Comparison of ENCODE assay signal across 10 cellular contexts in the genomic region with DNA sequence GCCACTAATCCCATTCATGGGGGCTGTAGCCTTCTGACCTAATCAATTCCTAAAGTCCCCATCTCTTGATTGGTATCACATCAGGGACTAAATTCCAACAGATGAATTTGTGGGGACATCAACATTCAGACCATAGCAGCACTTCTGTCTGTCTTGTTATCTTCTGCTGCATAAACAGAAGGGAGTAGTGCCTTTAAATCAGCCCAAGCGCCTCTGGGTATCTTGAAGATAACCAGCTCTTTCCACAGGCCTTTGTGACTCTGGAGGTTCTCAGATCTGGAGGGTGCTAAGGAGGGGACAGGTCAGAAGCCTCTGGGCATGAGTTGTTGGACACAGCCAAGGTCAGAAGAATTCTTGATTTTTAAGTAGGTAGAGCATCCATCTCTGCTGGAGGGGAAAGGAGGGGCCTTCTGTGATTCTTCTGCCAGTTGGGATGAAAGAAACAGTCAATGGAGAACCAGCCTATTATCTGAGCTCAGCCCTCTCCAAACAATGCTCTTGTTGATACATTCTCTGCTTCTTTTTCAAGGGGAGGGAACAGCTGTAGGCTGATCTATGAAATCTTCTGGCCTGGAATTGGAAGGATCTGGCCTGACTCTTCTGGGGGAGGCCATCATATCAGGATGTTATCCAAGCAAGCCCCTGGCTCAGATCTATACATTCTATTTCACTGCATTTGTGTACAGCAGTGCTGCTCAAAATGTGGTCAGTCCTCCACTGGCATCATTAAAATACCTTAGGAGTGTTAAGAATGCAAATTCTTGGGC. TPM values are rescaled to one million over a fixed set of nuclear protein-coding genes. Genes with fewer than 3 reads are reported as not detected.
DNase-seq lines count a peak whose midpoint lies in the region; ATAC-seq and TF ChIP-seq lines count a peak whose summit lies in the region.
"Had no signal": no experiment of that assay in that cellular context is flagged by ENCODE, and none has a peak within 500 bp of the region (broad histone marks: within the 10 kb centered on the region; RNA-seq: fewer than 3 reads in every experiment).

No MANE protein-coding gene starts in this region.

- H3K36me3 ChIP-seq in breast epithelium = no peaks in the 10 kb centered on the region
- no peaks in the 10 kb centered on the region for H3K36me3 ChIP-seq in iPS-20b (ENCODE audit: insufficient read depth, low read depth, low read length)
- H3K36me3 ChIP-seq in Karpas-422 (ENCODE audit: insufficient read depth, low read length) = no peaks in the 10 kb centered on the region
- H3K36me3 ChIP-seq: pancreas had no signal

- H3K9me3 ChIP-seq in breast epithelium (no peaks in the 10 kb centered on the region), iPS-20b (ENCODE audit: insufficient read depth, low read depth, low read length) (no peaks in the 10 kb centered on the region), Karpas-422 (ENCODE audit: low read length) (no peaks in the 10 kb centered on the region)
- H3K9me3 ChIP-seq: pancreas had no signal

- no peak overlapping the region for H3K4me3 Mint-ChIP-seq in MCF 10A (ENCODE audit: unreplicated experiment)
- peak overlapping the region; percentile 45 for H3K4me3 Mint-ChIP-seq in WTC11

- no peak overlapping the region for H3K4me3 ChIP-seq in breast epithelium
- H3K4me3 ChIP-seq in iPS-20b (ENCODE audit: low read length) = peak overlapping the region; percentile 50
- no peak overlapping the region for H3K4me3 ChIP-seq in Karpas-422 (ENCODE audit: low read length)
- H3K4me3 ChIP-seq: pancreas had no signal

- POLR2A ChIA-PET in MCF 10A (lab: Yijun Ruan, JAX) (interaction anchor here (0.6 to 2.9 kb wide), 16 partner anchors 9 to 236 kb away, joined by 3 to 13 read pairs (median 6); a partner anchor contains a TSS), WTC11 (lab: Charles Lee) (interaction anchor here (0.6 to 3.1 kb wide), 14 partner anchors 12 to 327 kb away, joined by 3 to 36 read pairs (median 4); a partner anchor contains a TSS)

- TF ChIP-seq POLR2A in breast epithelium (IDR thresholded peaks at IDR 0.05) = no peak

- H3K36me3 Mint-ChIP-seq in MCF 10A (ENCODE audit: insufficient read depth, unreplicated experiment) (no peaks in the 10 kb centered on the region), WTC11 (no peaks in the 10 kb centered on the region)
- H3K36me3 Mint-ChIP-seq: stimulated activated naive B cell treated with anti-CD40 and anti-IgM and Interleukin-4, amounts not matched to agents 10 μg/mL and 1 μg/mL and 100 μg/mL, for 72 hours had no signal

- H3K4me1 Mint-ChIP-seq in MCF 10A (ENCODE audit: insufficient read depth, unreplicated experiment) (peaks cover 14% of the 10 kb centered on the region), WTC11 (peaks cover 64% of the 10 kb centered on the region)

- BruUV-seq in MCF 10A (replicated peaks; lab: Mats Ljungman, UMichigan) = no TSS peak

- peak; percentile 15 for ATAC-seq in WTC11
- no peak for ATAC-seq in GM21515 (IDR thresholded peaks at IDR 0.05; ENCODE audit: unreplicated experiment)
- no peak for ATAC-seq in GM21825 (IDR thresholded peaks at IDR 0.05; ENCODE audit: unreplicated experiment)

- no peaks in the 10 kb centered on the region for H3K9me2 ChIP-seq in Karpas-422 (replicated peaks; ENCODE audit: insufficient read depth, low read length)

- intact Hi-C loops in MCF 10A (cut with micrococcal nuclease) (loop anchor here (1.0 kb wide), 4 partner anchors 86 to 323 kb away; a partner anchor contains a TSS), breast epithelium (cut with DNase I; ENCODE audit: low total_unique reads) (no loop called here)

- no peaks in the 10 kb centered on the region for H4K20me1 ChIP-seq in Karpas-422 (ENCODE audit: insufficient read depth, low read depth, low read length)

- peak overlapping the region in 1 of 2 donors; percentile 38 for H3K27ac ChIP-seq in breast epithelium
- peak overlapping the region; percentile 87 for H3K27ac ChIP-seq in iPS-20b (ENCODE audit: low read length)
- H3K27ac ChIP-seq in Karpas-422 (ENCODE audit: low read length) = no peak overlapping the region
- H3K27ac ChIP-seq: pancreas had no signal

- peak; percentile 25 for DNase-seq in MCF 10A (ENCODE audit: unreplicated experiment)
- no peak for DNase-seq in breast epithelium (ENCODE audit: low spot score in 2 of 2)
- no peak for DNase-seq in WTC11 (ENCODE audit: low spot score)
- peak; percentile 88 for DNase-seq in superior temporal gyrus (ENCODE audit: extremely low spot score)
- DNase-seq in Karpas-422 = no peak

- H3K9me3 Mint-ChIP-seq in MCF 10A (ENCODE audit: unreplicated experiment) = no peaks in the 10 kb centered on the region
- H3K9me3 Mint-ChIP-seq in WTC11 = no peaks in the 10 kb centered on the region
- H3K9me3 Mint-ChIP-seq: stimulated activated naive B cell treated with anti-CD40 and anti-IgM and Interleukin-4, amounts not matched to agents 10 μg/mL and 1 μg/mL and 100 μg/mL, for 72 hours had no signal

- no peaks in the 10 kb centered on the region for H3K27me3 ChIP-seq in breast epithelium
- H3K27me3 ChIP-seq in iPS-20b (ENCODE audit: insufficient read depth, low read length) = no peaks in the 10 kb centered on the region
- H3K27me3 ChIP-seq in Karpas-422 (ENCODE audit: low read length) = no peaks in the 10 kb centered on the region
- H3K27me3 ChIP-seq: pancreas had no signal

- no peaks in the 10 kb centered on the region for H3K79me2 ChIP-seq in Karpas-422 (ENCODE audit: low read length)

- CTCF ChIA-PET in MCF 10A (lab: Yijun Ruan, JAX) (interaction anchor here (0.6 to 6.2 kb wide), 48 partner anchors 12 to 896 kb away, joined by 3 to 125 read pairs (median 5); a partner anchor contains a TSS), WTC11 (lab: Charles Lee) (interaction anchor here (0.6 to 5.0 kb wide), 50 partner anchors 10 to 1089 kb away, joined by 3 to 149 read pairs (median 6); a partner anchor contains a TSS)

- H2AFZ ChIP-seq in Karpas-422 (ENCODE audit: low read length) = no peak overlapping the region

- TF ChIP-seq CTCF in MCF 10A (IDR thresholded peaks at IDR 0.05; ENCODE audit: unreplicated experiment) (no peak), breast epithelium (IDR thresholded peaks at IDR 0.05) (no peak), WTC11 (IDR thresholded peaks at IDR 0.05) (no peak)

- peak overlapping the region; percentile 81 for H3K9ac ChIP-seq in iPS-20b (ENCODE audit: low read depth, low read length)
- no peak overlapping the region for H3K9ac ChIP-seq in Karpas-422 (ENCODE audit: low read length)

- no peak overlapping the region for H3K4me2 ChIP-seq in Karpas-422 (ENCODE audit: low read depth, low read length, poor library complexity, severe bottlenecking)

- H3K4me1 ChIP-seq in breast epithelium (peaks cover 0 to 3% of the 10 kb centered on the region in 2 donors), iPS-20b (ENCODE audit: insufficient read depth, low read length) (peaks cover 21% of the 10 kb centered on the region), Karpas-422 (ENCODE audit: low read length) (peaks cover 3% of the 10 kb centered on the region; the same call in 1 of the 2 replicates)
- H3K4me1 ChIP-seq: pancreas had no signal

- H3K27ac Mint-ChIP-seq in MCF 10A (ENCODE audit: low read depth, unreplicated experiment) (no peak overlapping the region), WTC11 (peak overlapping the region; percentile 100)
- H3K27ac Mint-ChIP-seq: stimulated activated naive B cell treated with anti-CD40 and anti-IgM and Interleukin-4, amounts not matched to agents 10 μg/mL and 1 μg/mL and 100 μg/mL, for 72 hours had no signal

- no peaks in the 10 kb centered on the region for H3K27me3 Mint-ChIP-seq in MCF 10A (ENCODE audit: insufficient read depth, unreplicated experiment)
- H3K27me3 Mint-ChIP-seq in WTC11 (ENCODE audit: low read depth) = no peaks in the 10 kb centered on the region

TF ChIP-seq in WTC11, 78 proteins besides CTCF, POLR2A, EP300 and RAD21:
- TF ChIP-seq ELF4 (CRISPR knock-in tag; IDR thresholded peaks at IDR 0.05; ENCODE audit: low read depth) (no peak), TEAD4 (CRISPR knock-in tag; IDR thresholded peaks at IDR 0.05) (0 out of 2 replicates have a peak, but pooled peaks have one; percentile 5), TEAD1 (CRISPR knock-in tag; IDR thresholded peaks at IDR 0.05) (peak; percentile 77; the same call in 1 of the 2 replicates)

RNA-seq across cellular contexts. Expression of a gene that starts 31.2 kb away (rescaled TPM):
- total RNA-seq in MCF 10A (2022) = 11.8 and 14.8 TPM in 2 replicates
- 10 to 100 TPM; 20.0 to 39.8 (median 24.3) TPM for total RNA-seq in breast epithelium
- total RNA-seq in WTC11 (2021) = 22.5 to 23.5 TPM (median 22.9 TPM) in 3 replicates
- total RNA-seq in Karpas-422 (2014; rRNA removed; shearing (Covaris generic); ENCODE audit: low replicate concordance) = 8.5 and 23.2 TPM in 2 replicates

Comparison
In these comparisons a context has a peak if more than half of its experiments do, and no peak if none do; other contexts are left out.
1. DNase-seq: peak in MCF 10A (single experiment) and superior temporal gyrus (single experiment); none in breast epithelium (0 of 2), WTC11 (single experiment) and Karpas-422 (single experiment).